ENCODE assay signal across 33 cellular contexts in genomic region chr13:75850915-75851314, GRCh38.
DNase-seq lines count a peak whose midpoint lies in the region; ATAC-seq and TF ChIP-seq lines count a peak whose summit lies in the region.
"Had no signal": no experiment of that assay in that cellular context is flagged by ENCODE, and none has a peak within 500 bp of the region (broad histone marks: within the 10 kb centered on the region; RNA-seq: fewer than 3 reads in every experiment).

No MANE protein-coding gene starts in this region.

- H3K36me3 ChIP-seq in uterus (no peaks in the 10 kb centered on the region), breast epithelium (no peaks in the 10 kb centered on the region)

- TF ChIP-seq CTCF in NB4 (IDR thresholded peaks at IDR 0.05; ENCODE audit: low read depth, low read length): no peak
- no peak for TF ChIP-seq CTCF in foreskin keratinocyte (conservative IDR thresholded peaks at IDR 0.05)
- no peak for TF ChIP-seq CTCF in CD14-positive monocyte (IDR thresholded peaks at IDR 0.05)
- TF ChIP-seq CTCF in uterus (IDR thresholded peaks at IDR 0.05): no peak
- no peak for TF ChIP-seq CTCF in breast epithelium (IDR thresholded peaks at IDR 0.05)

- no peak for TF ChIP-seq POLR2A in NB4 (IDR thresholded peaks at IDR 0.05; ENCODE audit: extremely low read depth, insufficient read length)
- TF ChIP-seq POLR2A in uterus (IDR thresholded peaks at IDR 0.05): no peak
- TF ChIP-seq POLR2A in breast epithelium (IDR thresholded peaks at IDR 0.05): no peak

- intact Hi-C loops in left ventricle myocardium superior (cut with micrococcal nuclease): no loop called here
- intact Hi-C loops in Right ventricle myocardium superior (cut with DNase I): loop anchor here (10.0 kb wide), 1 partner anchor 156 kb away; no protein-coding TSS in a partner anchor
- intact Hi-C loops in CD14-positive monocyte (cut with micrococcal nuclease): no loop called here
- intact Hi-C loops in uterus (cut with DNase I; ENCODE audit: low total_unique reads): no loop called here
- intact Hi-C loops in breast epithelium (cut with DNase I; ENCODE audit: low total_unique reads): no loop called here

- no peaks in the 10 kb centered on the region for H3K9me3 ChIP-seq in uterus
- H3K9me3 ChIP-seq in breast epithelium: no peaks in the 10 kb centered on the region
- H3K9me3 ChIP-seq: BLaER1, Peyer's patch, transverse colon had no signal

- H3K27me3 Mint-ChIP-seq in CD14-positive monocyte (ENCODE audit: low read depth in 3 of 3): peaks cover 0 to 1% (median 0%) of the 10 kb centered on the region in 3 donors
- H3K27me3 Mint-ChIP-seq: activated naive CD8-positive, alpha-beta T cell treated with anti-CD3 and anti-CD28 coated beads for 36 hours; effector memory CD8-positive, alpha-beta T cell; IgD-negative memory B cell; naive B cell had no signal

- H3K4me3 ChIP-seq in NB4 (ENCODE audit: low read depth, low read length): no peak overlapping the region
- no peak overlapping the region for H3K4me3 ChIP-seq in uterus
- no peak overlapping the region for H3K4me3 ChIP-seq in breast epithelium
- H3K4me3 ChIP-seq: BLaER1, Peyer's patch, smooth muscle cell, transverse colon had no signal

- H3K27ac ChIP-seq in foreskin keratinocyte (no peak overlapping the region), uterus (no peak overlapping the region), breast epithelium (no peak overlapping the region)
- H3K27ac ChIP-seq: BLaER1, Peyer's patch, transverse colon had no signal

- no peaks in the 10 kb centered on the region for H3K4me1 Mint-ChIP-seq in CD14-positive monocyte
- H3K4me1 Mint-ChIP-seq: IgD-negative memory B cell, naive B cell had no signal

- H3K27ac Mint-ChIP-seq in CD14-positive monocyte: no peak overlapping the region
- H3K27ac Mint-ChIP-seq: activated naive CD8-positive, alpha-beta T cell treated with anti-CD3 and anti-CD28 coated beads for 36 hours; effector memory CD8-positive, alpha-beta T cell; IgD-negative memory B cell; T-helper 1 cell treated with Interleukin-12 subunit alpha and Interleukin-12 subunit beta and Interleukin-4 antibody, amounts not matched to agents 30 μg/mL and 1 μg/mL, for 36 hours had no signal

- H3K36me3 Mint-ChIP-seq in CD14-positive monocyte: peaks cover 0 to 5% of the 10 kb centered on the region in 2 donors

- H3K27me3 ChIP-seq in foreskin keratinocyte: no peaks in the 10 kb centered on the region
- no peaks in the 10 kb centered on the region for H3K27me3 ChIP-seq in uterus
- H3K27me3 ChIP-seq in breast epithelium: no peaks in the 10 kb centered on the region
- H3K27me3 ChIP-seq: BLaER1, Peyer's patch, transverse colon had no signal

- ATAC-seq in left ventricle myocardium superior (peak; percentile 26), Right ventricle myocardium superior (ENCODE audit: poor library complexity) (no peak), foreskin keratinocyte (peak; percentile 55), GM21619 (IDR thresholded peaks at IDR 0.05; ENCODE audit: unreplicated experiment) (no peak)
- ATAC-seq: effector memory CD8-positive, alpha-beta T cell had no signal

- peaks cover 0 to 4% (median 0%) of the 10 kb centered on the region in 7 donors for H3K9me3 Mint-ChIP-seq in CD14-positive monocyte
- H3K9me3 Mint-ChIP-seq: activated naive CD8-positive, alpha-beta T cell treated with anti-CD3 and anti-CD28 coated beads for 36 hours; effector memory CD8-positive, alpha-beta T cell; IgD-negative memory B cell; naive B cell; T-helper 1 cell treated with Interleukin-12 subunit alpha and Interleukin-12 subunit beta and Interleukin-4 antibody, amounts not matched to agents 30 μg/mL and 1 μg/mL, for 36 hours had no signal

- no peak for DNase-seq in left ventricle myocardium superior
- no peak for DNase-seq in Right ventricle myocardium superior
- peak; percentile 7 for DNase-seq in NB4 (ENCODE audit: low read depth)
- DNase-seq in foreskin keratinocyte: no peak
- no peak for DNase-seq in CD14-positive monocyte (ENCODE audit: low spot score)
- no peak for DNase-seq in uterus
- no peak for DNase-seq in breast epithelium (ENCODE audit: low spot score in 2 of 2)
- DNase-seq: ACHN; activated CD4-positive, alpha-beta T cell treated with anti-CD3 and anti-CD28 coated beads for 4 hours; activated CD8-positive, alpha-beta memory T cell treated with anti-CD3 and anti-CD28 coated beads for 24 hours; activated effector memory CD4-positive, alpha-beta T cell treated with Interleukin-2 at 50 U/mL for 16 hours; activated naive CD8-positive, alpha-beta T cell treated with anti-CD3 and anti-CD28 coated beads for 36 hours; aorta; COR-L47; cortex of kidney; DMS79; effector memory CD8-positive, alpha-beta T cell; GF-D8; HCEC 1CT; mesenchymal stem cell; naive B cell; NCI-H1417 treated with DMSO at 0.1 percent for 48 hours; NCI-H2081; NCI-H2227 treated with DMSO at 0.1 percent for 48 hours; NCI-H69; Peyer's patch; stimulated activated CD4-positive, alpha-beta T cell treated with anti-CD3 and anti-CD28 coated beads, Interleukin-2, amount 100 ng/mL, for 24 hours; transverse colon had no signal

- H3K4me1 ChIP-seq in foreskin keratinocyte (no peaks in the 10 kb centered on the region), uterus (no peaks in the 10 kb centered on the region), breast epithelium (no peaks in the 10 kb centered on the region)
- H3K4me1 ChIP-seq: BLaER1, Peyer's patch, transverse colon had no signal

- H3K4me3 Mint-ChIP-seq in CD14-positive monocyte: peak overlapping the region in 1 of 2 donors; percentile 4
- H3K4me3 Mint-ChIP-seq: activated naive CD8-positive, alpha-beta T cell treated with anti-CD3 and anti-CD28 coated beads for 36 hours; effector memory CD8-positive, alpha-beta T cell; IgD-negative memory B cell; naive B cell; T-helper 1 cell treated with Interleukin-12 subunit alpha and Interleukin-12 subunit beta and Interleukin-4 antibody, amounts not matched to agents 30 μg/mL and 1 μg/mL, for 36 hours had no signal

Comparison
In these comparisons a context has a peak if more than half of its experiments do, and no peak if none do; other contexts are left out.
1. ATAC-seq: peak in left ventricle myocardium superior (single experiment) and foreskin keratinocyte (single experiment); none in Right ventricle myocardium superior (single experiment) and GM21619 (single experiment).